ENCODE assay signal across 17 cellular contexts in the genomic region with DNA sequence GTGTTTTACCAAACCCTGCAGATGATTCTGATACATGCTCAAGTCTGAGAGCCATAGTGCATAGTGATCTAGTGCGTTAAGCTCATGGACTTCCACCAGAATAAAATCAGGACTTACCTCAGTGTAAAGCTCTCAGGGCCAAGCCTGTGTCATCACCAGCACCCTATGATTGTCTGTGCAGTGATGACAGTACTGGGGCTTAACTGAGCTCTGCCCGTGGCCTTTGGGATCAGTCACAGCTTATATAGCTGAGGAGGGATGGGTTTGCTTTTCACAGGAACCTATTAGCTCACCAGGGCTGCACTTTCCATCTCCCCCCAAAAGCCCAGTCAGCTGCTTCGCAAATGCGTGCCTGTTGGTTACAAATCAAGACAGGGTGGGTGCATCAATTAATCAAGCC.
"Had no signal": no experiment of that assay in that cellular context is flagged by ENCODE, and none has a peak within 500 bp of the region (broad histone marks: within the 10 kb centered on the region; RNA-seq: fewer than 3 reads in every experiment).

No MANE protein-coding gene starts in this region.

- H3K4me1 ChIP-seq: colonic mucosa had no signal

- H3K27me3 ChIP-seq: brain microvascular endothelial cell, colonic mucosa, upper lobe of left lung had no signal

- H3K4me1 Mint-ChIP-seq: activated CD4-positive, alpha-beta T cell treated with anti-CD3 and anti-CD28 coated beads for 36 hours had no signal

- DNase-seq: activated CD4-positive, alpha-beta T cell treated with anti-CD3 and anti-CD28 coated beads for 36 hours; activated CD4-positive, alpha-beta T cell treated with anti-CD3 and anti-CD28 coated beads, Interleukin-2, amount 50 U/mL, for 48 hours; activated naive CD8-positive, alpha-beta T cell treated with anti-CD3 and anti-CD28 coated beads, Interleukin-2, amount 10 ng/mL, durations not matched to agents 7 days and 5 days; brain microvascular endothelial cell; central memory CD4-positive, alpha-beta T cell; colonic mucosa; erythroblast; glutamatergic neuron; kidney; midbrain; stimulated activated naive CD8-positive, alpha-beta T cell treated with anti-CD3 and anti-CD28 coated beads, Interleukin-15, amount 100 ng/mL, for 72 hours; T-helper 2 cell; upper lobe of left lung had no signal

- H3K27ac ChIP-seq: brain microvascular endothelial cell, colonic mucosa had no signal

- H3K9me3 ChIP-seq: colonic mucosa, upper lobe of left lung had no signal

- H3K4me3 Mint-ChIP-seq: activated CD4-positive, alpha-beta T cell treated with anti-CD3 and anti-CD28 coated beads for 36 hours; activated naive CD8-positive, alpha-beta T cell treated with anti-CD3 and anti-CD28 coated beads, Interleukin-2, amount 10 ng/mL, durations not matched to agents 7 days and 5 days; nephron; stimulated activated naive CD8-positive, alpha-beta T cell treated with anti-CD3 and anti-CD28 coated beads, Interleukin-15, amount 100 ng/mL, for 72 hours; WTC11 had no signal

- H3K36me3 ChIP-seq: brain microvascular endothelial cell, colonic mucosa, upper lobe of left lung had no signal

- H3K4me3 ChIP-seq: colonic mucosa, lung, upper lobe of left lung had no signal

- H3K9me3 Mint-ChIP-seq: nephron; stimulated activated naive CD8-positive, alpha-beta T cell treated with anti-CD3 and anti-CD28 coated beads, Interleukin-15, amount 100 ng/mL, for 72 hours; WTC11 had no signal

- ATAC-seq: activated CD4-positive, alpha-beta T cell treated with anti-CD3 and anti-CD28 coated beads for 36 hours; left lobe of liver; stimulated activated naive CD8-positive, alpha-beta T cell treated with anti-CD3 and anti-CD28 coated beads, Interleukin-15, amount 100 ng/mL, for 72 hours; WTC11 had no signal

- H3K36me3 Mint-ChIP-seq: WTC11 had no signal

- H3K27ac Mint-ChIP-seq: activated CD4-positive, alpha-beta T cell treated with anti-CD3 and anti-CD28 coated beads for 36 hours; activated naive CD8-positive, alpha-beta T cell treated with anti-CD3 and anti-CD28 coated beads, Interleukin-2, amount 10 ng/mL, durations not matched to agents 7 days and 5 days; nephron; stimulated activated naive CD8-positive, alpha-beta T cell treated with anti-CD3 and anti-CD28 coated beads, Interleukin-15, amount 100 ng/mL, for 72 hours; WTC11 had no signal
